ENCODE assay signal across 20 cellular contexts in the genomic region with DNA sequence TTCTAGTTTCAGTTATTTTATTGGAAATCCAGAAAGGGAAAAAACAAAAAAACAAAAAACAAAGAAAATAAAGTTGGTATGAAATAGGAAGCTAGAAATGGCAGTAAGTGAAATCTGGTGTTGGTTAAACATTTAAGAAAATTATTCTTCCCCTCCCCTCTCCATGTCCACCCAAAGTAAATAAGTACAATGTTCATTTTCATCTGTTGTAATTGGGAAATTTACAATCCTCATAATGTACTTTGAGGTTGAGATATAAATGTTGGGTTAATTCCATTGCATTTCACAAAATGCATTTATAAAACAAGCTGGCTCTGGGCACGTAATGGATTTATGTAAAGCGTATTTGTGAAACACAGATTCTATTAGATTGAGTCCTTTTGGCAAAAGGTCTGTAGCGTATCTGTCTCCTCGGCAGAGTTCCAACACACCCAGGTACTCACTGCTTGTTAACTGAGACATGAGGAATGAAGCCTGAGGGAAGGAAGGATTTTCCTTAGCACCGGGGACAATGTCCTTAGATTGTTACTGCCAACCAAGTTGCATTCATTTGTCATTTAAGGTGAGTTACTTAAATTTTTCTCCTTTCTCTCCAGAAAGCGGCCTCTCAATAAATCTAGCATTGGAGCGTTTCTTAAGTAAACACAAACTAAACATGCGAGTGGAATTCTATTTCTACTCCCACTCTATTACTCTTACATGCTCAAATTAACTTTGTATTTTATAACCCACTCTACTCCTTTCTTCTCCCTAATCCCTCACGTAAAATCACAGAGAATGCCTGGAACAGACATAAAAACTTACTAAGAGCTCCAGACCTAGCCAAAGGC.
"Had no signal": no experiment of that assay in that cellular context is flagged by ENCODE, and none has a peak within 500 bp of the region (broad histone marks: within the 10 kb centered on the region; RNA-seq: fewer than 3 reads in every experiment).

No MANE protein-coding gene starts in this region.

- H3K27ac ChIP-seq: adrenal gland, esophagus muscularis mucosa, left lung, neutrophil, SJCRH30, spleen, upper lobe of right lung, WERI-Rb-1 had no signal

- ATAC-seq: left lung, right cardiac atrium, upper lobe of right lung had no signal

- H3K27me3 ChIP-seq: adrenal gland, esophagus muscularis mucosa, left lung, neutrophil, spleen, upper lobe of right lung had no signal

- H3K27ac Mint-ChIP-seq: activated CD4-positive, alpha-beta T cell treated with anti-CD3 and anti-CD28 coated beads, Interleukin-2, amount 10 ng/mL, durations not matched to agents 24 days and 14 days; activated naive CD4-positive, alpha-beta T cell treated with anti-CD3 and anti-CD28 coated beads, Interleukin-2, amount 10 ng/mL, durations not matched to agents 7 days and 5 days; activated T-helper 2 cell treated with anti-CD3 and anti-CD28 coated beads, Interferon-gamma antibody, Interleukin-2, Interleukin-4, amounts not matched to agents 10 μg/mL and 5 μg/mL and 100 μg/mL, durations not matched to agents 14 hours and 24 hours and 36 hours; naive B cell had no signal

- H3K4me1 Mint-ChIP-seq: activated CD4-positive, alpha-beta T cell treated with anti-CD3 and anti-CD28 coated beads, Interleukin-2, amount 10 ng/mL, durations not matched to agents 24 days and 14 days; activated naive CD4-positive, alpha-beta T cell treated with anti-CD3 and anti-CD28 coated beads, Interleukin-2, amount 10 ng/mL, durations not matched to agents 7 days and 5 days; central memory CD8-positive, alpha-beta T cell; naive B cell had no signal

- H3K9me3 Mint-ChIP-seq: activated CD4-positive, alpha-beta T cell treated with anti-CD3 and anti-CD28 coated beads, Interleukin-2, amount 10 ng/mL, durations not matched to agents 24 days and 14 days had no signal

- H3K36me3 Mint-ChIP-seq: activated naive CD4-positive, alpha-beta T cell treated with anti-CD3 and anti-CD28 coated beads, Interleukin-2, amount 10 ng/mL, durations not matched to agents 7 days and 5 days; naive B cell had no signal

- H3K36me3 ChIP-seq: adrenal gland, esophagus muscularis mucosa, left lung, neutrophil, SJCRH30, spleen, upper lobe of right lung, WERI-Rb-1 had no signal

- DNase-seq: activated CD4-positive, alpha-beta T cell treated with anti-CD3 and anti-CD28 coated beads, Interleukin-2, amount 10 ng/mL, durations not matched to agents 24 days and 14 days; activated naive CD4-positive, alpha-beta T cell treated with anti-CD3 and anti-CD28 coated beads, Interleukin-2, amount 10 ng/mL, durations not matched to agents 7 days and 5 days; activated T-cell treated with anti-CD3 and anti-CD28 coated beads for 4 hours; adrenal gland; dermis blood vessel endothelial cell; glutamatergic neuron; left lung; naive B cell; right cardiac atrium; SJCRH30; spleen; stimulated activated CD4-positive, alpha-beta T cell treated with anti-CD3 and anti-CD28 coated beads, Interleukin-2, amount 100 ng/mL, for 24 hours; stimulated activated naive CD4-positive, alpha-beta T cell; T1000; upper lobe of right lung; WERI-Rb-1 had no signal

- H3K9me3 ChIP-seq: adrenal gland, esophagus muscularis mucosa, left lung, neutrophil, SJCRH30, upper lobe of right lung had no signal

- H3K4me3 Mint-ChIP-seq: activated CD4-positive, alpha-beta T cell treated with anti-CD3 and anti-CD28 coated beads, Interleukin-2, amount 10 ng/mL, durations not matched to agents 24 days and 14 days; activated naive CD4-positive, alpha-beta T cell treated with anti-CD3 and anti-CD28 coated beads, Interleukin-2, amount 10 ng/mL, durations not matched to agents 7 days and 5 days; central memory CD8-positive, alpha-beta T cell; naive B cell had no signal

- H3K4me3 ChIP-seq: adrenal gland, esophagus muscularis mucosa, left lung, SJCRH30, spleen, upper lobe of right lung had no signal

- H3K27me3 Mint-ChIP-seq: activated CD4-positive, alpha-beta T cell treated with anti-CD3 and anti-CD28 coated beads, Interleukin-2, amount 10 ng/mL, durations not matched to agents 24 days and 14 days; activated naive CD4-positive, alpha-beta T cell treated with anti-CD3 and anti-CD28 coated beads, Interleukin-2, amount 10 ng/mL, durations not matched to agents 7 days and 5 days; central memory CD8-positive, alpha-beta T cell; naive B cell had no signal

- H3K4me1 ChIP-seq: adrenal gland, esophagus muscularis mucosa, left lung, SJCRH30, spleen, upper lobe of right lung had no signal
